Comparison of ENCODE assay signal across 34 cellular contexts in the genomic region with DNA sequence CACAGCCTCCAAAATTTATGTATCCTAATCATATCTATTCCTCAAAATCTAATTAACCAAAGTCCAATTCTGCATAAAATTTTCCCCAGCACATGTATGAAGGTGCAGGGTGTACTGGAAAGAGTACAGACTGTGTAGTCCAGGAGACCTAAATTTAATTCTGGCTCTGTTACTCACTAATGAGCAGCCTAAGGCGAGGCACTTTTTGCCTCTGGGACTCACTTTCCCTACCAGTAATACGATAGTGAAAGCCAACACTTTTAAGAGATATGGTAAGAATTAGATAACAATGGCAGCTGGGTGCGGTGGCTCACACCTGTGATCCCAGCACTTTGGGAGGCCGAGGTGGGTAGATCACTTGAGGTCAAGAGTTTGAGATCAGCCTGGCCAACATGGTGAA.
"Had no signal": no experiment of that assay in that cellular context is flagged by ENCODE, and none has a peak within 500 bp of the region (broad histone marks: within the 10 kb centered on the region; RNA-seq: fewer than 3 reads in every experiment).

No MANE protein-coding gene starts in this region.

- H3K27ac ChIP-seq: KMS-11 had no signal

- H3K9me3 ChIP-seq: MG63 had no signal

- H3K4me3 ChIP-seq: MG63 had no signal

- H3K4me2 ChIP-seq: KMS-11 had no signal

- H3K9ac ChIP-seq: KMS-11 had no signal

- DNase-seq: Karpas-422, Kasumi-1, KG1, MG63, MM.1S, MV-4-11, NCI-H1048, NCI-H1092, NCI-H1092 treated with DMSO at 0.1 percent for 48 hours, NCI-H1105, NCI-H1105 treated with DMSO at 0.1 percent for 48 hours, NCI-H1417, NCI-H1417 treated with DMSO at 0.1 percent for 48 hours, NCI-H1436, NCI-H1436 treated with DMSO at 0.1 percent for 48 hours, NCI-H146, NCI-H1694, NCI-H1694 treated with DMSO at 0.1 percent for 48 hours, NCI-H187, NCI-H187 treated with DMSO at 0.1 percent for 48 hours, NCI-H1930, NCI-H2029, NCI-H2029 treated with DMSO at 0.1 percent for 48 hours, NCI-H2081, NCI-H2081 treated with DMSO at 0.1 percent for 48 hours, NCI-H2107, NCI-H2171, NCI-H2171 treated with DMSO at 0.1 percent for 48 hours, NCI-H2227 treated with DMSO at 0.1 percent for 48 hours, NCI-H226, NCI-H345, NCI-H446, NCI-H446 treated with DMSO at 0.1 percent for 48 hours had no signal

- H3K27me3 ChIP-seq: MG63 had no signal
